8 cellular contexts compared by ENCODE assay signal in the genomic region with DNA sequence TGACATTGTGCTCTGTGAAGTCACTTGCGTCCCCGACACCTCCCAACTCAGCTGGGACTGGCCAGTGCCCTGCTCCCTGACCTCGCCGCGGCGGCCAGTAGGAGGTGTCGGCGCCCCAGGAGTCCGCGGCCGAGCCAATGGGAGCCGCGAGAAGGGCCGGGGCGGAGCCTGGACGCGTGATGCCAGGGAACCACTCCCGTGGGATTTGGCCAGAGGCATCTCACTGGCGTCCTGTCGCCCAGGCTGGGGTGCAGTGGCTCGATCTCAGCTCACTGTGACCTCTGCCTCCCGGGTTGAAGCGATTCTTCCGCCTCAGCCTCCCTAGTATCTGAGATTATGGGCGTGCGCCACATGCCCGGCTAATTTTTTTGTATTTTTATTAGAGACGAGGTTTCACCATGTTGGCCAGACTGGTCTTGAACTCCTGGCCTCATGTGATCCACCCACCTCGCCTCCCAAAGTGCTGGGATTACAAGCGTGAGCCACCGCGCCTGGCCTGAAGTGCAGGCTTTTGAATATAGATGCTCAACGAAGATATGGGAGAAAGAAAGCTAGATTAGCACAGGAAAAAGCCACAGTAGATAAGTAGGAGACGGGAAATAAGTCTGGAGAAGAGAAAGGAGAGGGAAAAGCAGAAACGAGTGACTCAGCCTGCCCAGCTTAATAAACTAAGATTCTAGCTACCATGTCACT. TPM values are rescaled to one million over a fixed set of nuclear protein-coding genes. Genes with fewer than 3 reads are reported as not detected.
A peak's percentile ranks its signal among the peaks of the same experiment; 100 is the strongest.
DNase-seq lines count a peak whose midpoint lies in the region; ATAC-seq, FAIRE-seq and TF ChIP-seq lines count a peak whose summit lies in the region.

No MANE protein-coding gene starts in this region.

- H3K4me1 ChIP-seq in colonic mucosa (no peaks in the 10 kb centered on the region), kidney (ENCODE audit: control insufficient read depth in 1 of 2, insufficient read depth in 1 of 2, low read depth in 1 of 2, low read length in 2 of 2) (no peaks in the 10 kb centered on the region), spleen (peaks cover 5 to 18% (median 15%) of the 10 kb centered on the region in 6 donors)

- H3K9me3 ChIP-seq in colonic mucosa (no peaks in the 10 kb centered on the region), kidney (ENCODE audit: control insufficient read depth in 1 of 2, low read length in 2 of 2) (no peaks in the 10 kb centered on the region), spleen (no peaks in the 10 kb centered on the region)

- H3K4me3 ChIP-seq in WI38 (ENCODE audit: low read depth, low read length): peak overlapping the region; percentile 57
- peak overlapping the region; percentile 33 for H3K4me3 ChIP-seq in colonic mucosa
- H3K4me3 ChIP-seq in kidney (ENCODE audit: low read length in 2 of 2): peak overlapping the region; percentile 83
- peak overlapping the region; percentile 32 to 73 (median 47) for H3K4me3 ChIP-seq in spleen

- ATAC-seq in GM21825 (IDR thresholded peaks at IDR 0.05; ENCODE audit: unreplicated experiment) (peak; percentile 90), HG03520 (IDR thresholded peaks at IDR 0.05; ENCODE audit: unreplicated experiment) (no peak)

- H3K27me3 ChIP-seq in colonic mucosa (no peaks in the 10 kb centered on the region), spleen (replicated peaks in 1 of 7) (no peaks in the 10 kb centered on the region)

- H3K9ac ChIP-seq in colonic mucosa (ENCODE audit: low read depth in 2 of 2, low read length in 2 of 2): peak overlapping the region; percentile 55 to 63
- H3K9ac ChIP-seq in kidney (ENCODE audit: low read length in 2 of 2): peak overlapping the region; percentile 5 to 46

- no peak for FAIRE-seq in kidney (lab: Jason Lieb, UNC)

- WGBS in spleen, 5 donors: 2 to 8% (median 5%) methylated on average over 32 to 35 of the region's 35 CpGs

- in situ Hi-C loops in Caki2 (cut with HindIII; ENCODE audit: low pct_unique_long_range_greater_than_20kb, low sequenced_read_pairs): no loop called here

- DNase-seq in Caki2 (ENCODE audit: low read depth) (peak; percentile 79), NCI-H1694 (lab: John Stamatoyannopoulos, UW) (peak; percentile 51), colonic mucosa (peak; percentile 93), kidney (peak; percentile 92), spleen (peak; percentile 90)

- H3K27ac ChIP-seq in colonic mucosa: no peak overlapping the region
- H3K27ac ChIP-seq in kidney (ENCODE audit: low read depth in 2 of 2, low read length in 2 of 2): no peak overlapping the region
- H3K27ac ChIP-seq in spleen: peak overlapping the region in 2 of 8 donors; percentile 8 to 39

- TF ChIP-seq POLR2A in spleen (IDR thresholded peaks at IDR 0.05): no peak

- TF ChIP-seq CTCF in WI38 (IDR thresholded peaks at IDR 0.05; ENCODE audit: low read depth, low read length) (no peak; the same call in 1 of the 2 replicates), colonic mucosa (IDR thresholded peaks at IDR 0.05) (no peak), kidney (IDR thresholded peaks at IDR 0.05; ENCODE audit: borderline replicate concordance, extremely low read depth, insufficient read depth) (peak; percentile 24), spleen (IDR thresholded peaks at IDR 0.05 in 8 of 11, conservative IDR thresholded peaks at IDR 0.05 in 3 of 11) (peak in 8 of 11 experiments; percentile 15 to 54 (median 38))

- H3K36me3 ChIP-seq in colonic mucosa (no peaks in the 10 kb centered on the region), kidney (ENCODE audit: control insufficient read depth in 1 of 2, insufficient read depth in 2 of 2, low read length in 2 of 2) (no peaks in the 10 kb centered on the region), spleen (peaks cover 0 to under 1% (median 0%) of the 10 kb centered on the region in 6 donors)

- intact Hi-C loops in colonic mucosa (cut with DNase I): no loop called here
- intact Hi-C loops in kidney (cut with DNase I): no loop called here
- intact Hi-C loops in spleen (cut with DNase I; ENCODE audit: low total_unique reads): no loop called here

RNA-seq across cellular contexts. Expression of a gene that starts 38.0 kb away (rescaled TPM):
- 30.1 and 144 TPM in 2 replicates for total RNA-seq in Caki2 (2014; rRNA removed; shearing (Covaris generic); ENCODE audit: low replicate concordance)
- 10 to 100 TPM; 42.4 to 45.7 TPM for total RNA-seq in colonic mucosa
- 39.0 TPM for total RNA-seq in kidney
- polyA plus RNA-seq in kidney (ENCODE audit: insufficient read depth, low read depth, low replicate concordance): 62.3 TPM
- total RNA-seq in spleen: 10 to 100 TPM; 26.7 to 46.2 (median 35.4) TPM
- polyA plus RNA-seq in spleen: 10 to 100 TPM; 52.9 to 70.5 (median 53.1) TPM

RNA-seq across cellular contexts. Expression of a gene that starts 38.7 kb away (rescaled TPM):
- 136 and 158 TPM in 2 replicates for total RNA-seq in Caki2 (2014; rRNA removed; shearing (Covaris generic); ENCODE audit: low replicate concordance)
- total RNA-seq in colonic mucosa: 100 to 1,000 TPM; 155 to 171 TPM
- total RNA-seq in kidney: 177 TPM
- 49.5 TPM for polyA plus RNA-seq in kidney (ENCODE audit: insufficient read depth, low read depth, low replicate concordance)
- total RNA-seq in spleen: 100 to 1,000 TPM; 122 to 181 (median 158) TPM
- polyA plus RNA-seq in spleen: 10 to 100 TPM; 42.4 to 74.1 (median 61.0) TPM

Comparison
In these comparisons a context has a peak if more than half of its experiments do, and no peak if none do; other contexts are left out.
1. H3K4me3 ChIP-seq: peak in every context shown above with its lines; median percentile 83 in kidney; 57 in WI38; 47 in spleen; 33 in colonic mucosa.
2. CTCF ChIP-seq: peak in kidney (single experiment) and spleen (8 of 11); none in WI38 (single experiment) and colonic mucosa (single experiment).
3. Peak in every context shown above with its lines, with median percentiles within 50 percentile points of each other: DNase-seq.